Comparison of ENCODE assay signal across 8 cellular contexts in the genomic region with DNA sequence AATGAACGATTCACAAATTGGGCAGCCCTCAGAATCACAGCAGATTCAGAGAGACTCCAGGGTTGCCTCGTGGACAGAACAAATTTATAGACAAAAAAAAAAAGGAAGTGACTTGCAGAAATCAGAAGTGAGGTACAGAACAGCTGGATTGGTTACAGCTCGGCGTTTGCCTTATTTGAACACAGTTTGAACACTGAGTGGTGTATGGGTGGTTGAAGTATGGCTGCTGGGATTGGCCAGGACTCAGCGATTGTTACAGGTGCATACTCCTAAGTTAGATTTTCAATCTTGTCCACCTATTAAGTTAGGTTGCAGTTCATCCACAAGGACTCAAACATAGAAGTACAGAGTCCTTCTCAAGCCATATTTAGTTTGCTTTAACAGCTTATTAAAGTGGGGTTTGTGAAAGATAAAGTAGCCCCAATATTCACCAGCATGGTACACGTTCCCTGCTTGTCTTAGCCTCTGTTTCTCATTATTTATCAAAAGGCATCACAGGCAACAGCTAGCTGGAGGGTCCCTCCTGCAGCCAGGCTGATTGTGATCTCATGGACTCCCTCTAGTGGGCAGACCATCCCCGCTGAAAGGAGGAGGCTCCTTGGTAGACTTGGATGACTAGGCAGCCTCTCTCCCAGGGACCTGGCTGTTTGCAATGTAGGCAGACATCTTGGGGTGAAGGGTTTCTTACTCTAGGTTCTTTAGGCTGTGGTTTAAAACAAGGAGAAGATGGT. TPM values are rescaled to one million over a fixed set of nuclear protein-coding genes. Genes with fewer than 3 reads are reported as not detected.
DNase-seq lines count a peak whose midpoint lies in the region; ATAC-seq and TF ChIP-seq lines count a peak whose summit lies in the region.

No MANE protein-coding gene starts in this region.

- POLR2A ChIA-PET in Panc1 (lab: Charles Lee): no interaction called here

- intact Hi-C loops in Panc1 (cut with micrococcal nuclease; ENCODE audit: unreplicated experiment) (no loop called here), adrenal gland (cut with DNase I) (loop anchor here in 1 of 2 donors (5.0 kb wide), 1 partner anchor 61 kb away; no protein-coding TSS in a partner anchor)

- no TSS peak for BruUV-seq in Panc1 (replicated peaks; lab: Mats Ljungman, UMichigan)

- in situ Hi-C loops in Panc1 (cut with HindIII; ENCODE audit: low pct_unique_long_range_greater_than_20kb, low sequenced_read_pairs): no loop called here

- no peak for TF ChIP-seq POLR2A in adrenal gland (IDR thresholded peaks at IDR 0.05)

- H3K9me3 ChIP-seq in Panc1 (ENCODE audit: control insufficient read depth, insufficient read depth, low read depth, low read length): peaks cover 12% of the 10 kb centered on the region
- H3K9me3 ChIP-seq in adrenal gland (replicated peaks in 1 of 3): no peaks in the 10 kb centered on the region
- no peaks in the 10 kb centered on the region for H3K9me3 ChIP-seq in effector memory CD4-positive, alpha-beta T cell (ENCODE audit: control insufficient read depth, low read length)

- H3K36me3 ChIP-seq in Panc1 (ENCODE audit: control insufficient read depth, insufficient read depth, low read length) (no peaks in the 10 kb centered on the region), adrenal gland (replicated peaks in 1 of 2) (no peaks in the 10 kb centered on the region)
- no peaks in the 10 kb centered on the region for H3K36me3 ChIP-seq in effector memory CD4-positive, alpha-beta T cell (ENCODE audit: control insufficient read depth, insufficient read depth, low read length)

- DNase-seq in Daoy (ENCODE audit: low read depth): peak; percentile 80
- peak; percentile 46 for DNase-seq in Panc1 (ENCODE audit: low read depth, low spot score)
- DNase-seq in adrenal gland: peak; percentile 71 to 90 (median 84)
- DNase-seq in hypothalamus (lab: John Stamatoyannopoulos, UW): peak in 27 of 51 donors; percentile 5 to 71 (median 44)
- DNase-seq in stimulated activated CD4-positive, alpha-beta T cell treated with anti-CD3 and anti-CD28 coated beads, Interleukin-12 subunit alpha, Interleukin-12 subunit beta, amount 100 ng/mL, for 4 hours: peak; percentile 41
- no peak for DNase-seq in effector memory CD4-positive, alpha-beta T cell

- H3K27me3 ChIP-seq in Panc1 (ENCODE audit: control insufficient read depth, insufficient read depth, low read length): peaks cover 5% of the 10 kb centered on the region; the same call in 1 of the 2 replicates
- no peaks in the 10 kb centered on the region for H3K27me3 ChIP-seq in adrenal gland
- no peaks in the 10 kb centered on the region for H3K27me3 ChIP-seq in effector memory CD4-positive, alpha-beta T cell (replicated peaks; ENCODE audit: control insufficient read depth, insufficient read depth, low read length, poor library complexity, severe bottlenecking)

- H3K4me1 ChIP-seq in Panc1 (ENCODE audit: control insufficient read depth, insufficient read depth, low read length) (no peaks in the 10 kb centered on the region), adrenal gland (replicated peaks in 1 of 2) (no peaks in the 10 kb centered on the region)
- H3K4me1 ChIP-seq in effector memory CD4-positive, alpha-beta T cell (ENCODE audit: control insufficient read depth, insufficient read depth, low read length, poor library complexity, severe bottlenecking): no peaks in the 10 kb centered on the region

- TF ChIP-seq CTCF in Panc1 (IDR thresholded peaks at IDR 0.05) (peak; percentile 86), adrenal gland (IDR thresholded peaks at IDR 0.05) (peak; percentile 68 to 78 (median 71))

- H3K4me3 ChIP-seq in Panc1 (ENCODE audit: low read depth in 2 of 2, low read length in 2 of 2): no peak overlapping the region
- H3K4me3 ChIP-seq in adrenal gland: no peak overlapping the region
- no peak overlapping the region for H3K4me3 ChIP-seq in effector memory CD4-positive, alpha-beta T cell (ENCODE audit: insufficient read depth, low read depth, low read length, poor library complexity, severe bottlenecking)

- peak; percentile 48 for ATAC-seq in HG03342 (IDR thresholded peaks at IDR 0.05; ENCODE audit: unreplicated experiment)
- peak; percentile 95 for ATAC-seq in Panc1
- ATAC-seq in GM18870 (IDR thresholded peaks at IDR 0.05; ENCODE audit: unreplicated experiment): no peak

- 35 to 39% (median 38%) methylated on average over 7 of the region's 7 CpGs for WGBS in adrenal gland, 4 donors

- CTCF ChIA-PET in Panc1 (lab: Charles Lee): interaction anchor here (0.6 to 1.3 kb wide), 4 partner anchors 12 to 325 kb away, joined by 3 to 5 read pairs (median 4); no protein-coding TSS in a partner anchor

- no peak overlapping the region for H3K27ac ChIP-seq in Panc1 (ENCODE audit: low read length)
- no peak overlapping the region for H3K27ac ChIP-seq in adrenal gland
- H3K27ac ChIP-seq in effector memory CD4-positive, alpha-beta T cell (ENCODE audit: insufficient read depth, low read length, poor library complexity, severe bottlenecking): no peak overlapping the region

RNA-seq across cellular contexts. Expression of gene ALDH1L1, which starts 17.6 kb away (rescaled TPM):
- 0.11 TPM in 1 of 2 replicates, not detected in the other for total RNA-seq in Daoy (2014; rRNA removed; shearing (Covaris generic))
- total RNA-seq in Panc1 (2021; ENCODE audit: unreplicated experiment): 0.36 TPM
- polyA plus RNA-seq in Panc1 (2012; ENCODE audit: insufficient read length): not detected
- total RNA-seq in adrenal gland: 100 to 1,000 TPM in 3 of 8 donors, 10 to 100 TPM in 5; 20.1 to 136 (median 82.3) TPM
- polyA plus RNA-seq in adrenal gland: 10 to 100 TPM; 19.3 to 34.0 (median 22.0) TPM

Comparison
In these comparisons a context has a peak if more than half of its experiments do, and no peak if none do; other contexts are left out.
1. DNase-seq: peak in Daoy (single experiment), Panc1 (single experiment), adrenal gland (7 of 7), hypothalamus (27 of 51) and stimulated activated CD4-positive, alpha-beta T cell treated with anti-CD3 and anti-CD28 coated beads, Interleukin-12 subunit alpha, Interleukin-12 subunit beta, amount 100 ng/mL, for 4 hours (single experiment); none in effector memory CD4-positive, alpha-beta T cell (0 of 3).
2. RNA of gene ALDH1L1, which starts 17.6 kb away (total RNA-seq): 20.1 to 136 TPM in adrenal gland; 0.36 TPM in Panc1 (single experiment) and 0.11 TPM in Daoy; every median in the first group is over 10 times any median in the second.